1 cellular context compared by ENCODE assay signal in the genomic region with DNA sequence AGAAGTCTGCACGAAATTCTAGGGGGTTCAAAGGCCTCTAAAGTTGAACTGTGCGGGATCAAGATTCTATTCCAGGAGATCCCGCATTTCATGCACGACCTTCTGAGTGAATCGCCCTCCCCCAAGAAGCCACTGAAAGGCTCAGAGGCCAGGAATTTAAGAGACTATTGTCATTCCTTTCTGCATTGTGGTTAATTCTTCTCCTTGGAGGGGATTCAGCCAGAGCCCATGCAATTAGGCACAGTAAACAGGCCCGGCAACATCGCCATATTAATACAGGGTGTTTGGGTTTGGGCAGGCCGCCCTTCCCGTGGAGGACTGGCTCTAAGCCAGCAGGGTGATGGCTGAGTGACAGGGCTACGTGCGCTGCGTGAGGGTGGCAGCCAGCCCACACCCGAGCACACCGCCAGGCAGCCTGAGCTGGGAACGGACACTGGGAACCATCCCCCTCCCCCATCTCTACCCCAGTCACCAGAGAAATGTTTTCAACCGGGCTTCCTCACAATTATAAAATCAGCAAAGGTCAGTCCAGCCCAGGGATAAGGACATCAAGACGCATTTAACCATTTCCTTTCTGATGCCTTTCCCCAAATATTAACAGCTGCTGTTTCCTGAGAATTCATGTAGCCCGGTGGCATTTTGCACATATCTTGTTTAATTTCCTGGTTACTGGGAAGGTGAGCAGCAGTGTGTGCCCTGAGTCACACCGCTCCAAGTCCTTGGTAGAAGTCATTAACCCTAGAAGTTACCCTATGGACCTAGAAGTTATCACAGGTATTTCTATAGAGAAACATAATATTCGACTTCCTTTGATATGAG.
TF ChIP-seq lines count a peak whose summit lies in the region.

No MANE protein-coding gene starts in this region.

TF ChIP-seq in HepG2, 621 proteins besides CTCF, POLR2A, EP300 and RAD21 (continued from another document and continues in another):
- TF ChIP-seq, protein P1, sequence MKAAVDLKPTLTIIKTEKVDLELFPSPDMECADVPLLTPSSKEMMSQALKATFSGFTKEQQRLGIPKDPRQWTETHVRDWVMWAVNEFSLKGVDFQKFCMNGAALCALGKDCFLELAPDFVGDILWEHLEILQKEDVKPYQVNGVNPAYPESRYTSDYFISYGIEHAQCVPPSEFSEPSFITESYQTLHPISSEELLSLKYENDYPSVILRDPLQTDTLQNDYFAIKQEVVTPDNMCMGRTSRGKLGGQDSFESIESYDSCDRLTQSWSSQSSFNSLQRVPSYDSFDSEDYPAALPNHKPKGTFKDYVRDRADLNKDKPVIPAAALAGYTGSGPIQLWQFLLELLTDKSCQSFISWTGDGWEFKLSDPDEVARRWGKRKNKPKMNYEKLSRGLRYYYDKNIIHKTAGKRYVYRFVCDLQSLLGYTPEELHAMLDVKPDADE (CRISPR knock-in tag; IDR thresholded peaks at IDR 0.05), result no peak
- TF ChIP-seq, protein P2, sequence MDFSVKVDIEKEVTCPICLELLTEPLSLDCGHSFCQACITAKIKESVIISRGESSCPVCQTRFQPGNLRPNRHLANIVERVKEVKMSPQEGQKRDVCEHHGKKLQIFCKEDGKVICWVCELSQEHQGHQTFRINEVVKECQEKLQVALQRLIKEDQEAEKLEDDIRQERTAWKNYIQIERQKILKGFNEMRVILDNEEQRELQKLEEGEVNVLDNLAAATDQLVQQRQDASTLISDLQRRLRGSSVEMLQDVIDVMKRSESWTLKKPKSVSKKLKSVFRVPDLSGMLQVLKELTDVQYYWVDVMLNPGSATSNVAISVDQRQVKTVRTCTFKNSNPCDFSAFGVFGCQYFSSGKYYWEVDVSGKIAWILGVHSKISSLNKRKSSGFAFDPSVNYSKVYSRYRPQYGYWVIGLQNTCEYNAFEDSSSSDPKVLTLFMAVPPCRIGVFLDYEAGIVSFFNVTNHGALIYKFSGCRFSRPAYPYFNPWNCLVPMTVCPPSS (IDR thresholded peaks at IDR 0.05), result no peak
- TF ChIP-seq HOXD1 (CRISPR knock-in tag; IDR thresholded peaks at IDR 0.05) (no peak; the same call in 1 of the 2 replicates), SMYD3 (CRISPR knock-in tag; IDR thresholded peaks at IDR 0.05) (no peak), KDM5A (IDR thresholded peaks at IDR 0.05; ENCODE audit: borderline replicate concordance, low read length) (no peak), ZNF562 (CRISPR knock-in tag; IDR thresholded peaks at IDR 0.05; ENCODE audit: borderline replicate concordance) (no peak), TAF15 (IDR thresholded peaks at IDR 0.05; ENCODE audit: low read depth, low read length, poor library complexity, severe bottlenecking) (no peak), KLF6 (CRISPR knock-in tag; IDR thresholded peaks at IDR 0.05) (no peak), CC2D1A (CRISPR knock-in tag; IDR thresholded peaks at IDR 0.05) (no peak), NR2F2 (IDR thresholded peaks at IDR 0.05; ENCODE audit: borderline replicate concordance, low read depth) (no peak), ZNF564 (CRISPR knock-in tag; IDR thresholded peaks at IDR 0.05) (no peak), GABPA (IDR thresholded peaks at IDR 0.05; ENCODE audit: low read depth, low read length) (no peak), GABPA (CRISPR knock-in tag; IDR thresholded peaks at IDR 0.05; ENCODE audit: low read depth) (no peak), JDP2 (CRISPR knock-in tag; IDR thresholded peaks at IDR 0.05; ENCODE audit: borderline replicate concordance) (no peak), RARA (CRISPR knock-in tag; IDR thresholded peaks at IDR 0.05) (peak; percentile 13; the same call in 1 of the 2 replicates), ZKSCAN8 (CRISPR knock-in tag; IDR thresholded peaks at IDR 0.05; ENCODE audit: borderline replicate concordance) (no peak), NAIF1 (CRISPR knock-in tag; IDR thresholded peaks at IDR 0.05; ENCODE audit: borderline replicate concordance) (no peak), NCOR1 (IDR thresholded peaks at IDR 0.05; ENCODE audit: borderline replicate concordance, low read length) (no peak), ZMYM3 (CRISPR knock-in tag; IDR thresholded peaks at IDR 0.05) (peak; percentile 90), U2AF1 (optimal IDR thresholded peaks at IDR 0.05; ENCODE audit: low read depth, low read length) (no peak), SNRNP70 (IDR thresholded peaks at IDR 0.05; ENCODE audit: low read depth, low read length) (no peak), RFX5 (IDR thresholded peaks at IDR 0.05; ENCODE audit: low read depth, low read length) (no peak), AGO2 (optimal IDR thresholded peaks at IDR 0.05; ENCODE audit: low read depth, low read length) (no peak), ZNF674 (CRISPR knock-in tag; IDR thresholded peaks at IDR 0.05; ENCODE audit: low read depth) (no peak), TARDBP (CRISPR knock-in tag; IDR thresholded peaks at IDR 0.05) (peak; percentile 65; the same call in 1 of the 2 replicates), CENPX (CRISPR knock-in tag; IDR thresholded peaks at IDR 0.05) (no peak), ZNF775 (CRISPR knock-in tag; IDR thresholded peaks at IDR 0.05; ENCODE audit: borderline replicate concordance) (no peak), PAF1 (CRISPR knock-in tag; IDR thresholded peaks at IDR 0.05) (no peak), PRMT3 (CRISPR knock-in tag; IDR thresholded peaks at IDR 0.05; ENCODE audit: borderline replicate concordance, low read depth) (no peak), CEBPB (IDR thresholded peaks at IDR 0.05; ENCODE audit: borderline replicate concordance, low read depth, low read length) (no peak), ETV6 (CRISPR knock-in tag; conservative IDR thresholded peaks at IDR 0.05) (no peak), ELF1 (CRISPR knock-in tag; IDR thresholded peaks at IDR 0.05) (no peak), EZH2 (conservative IDR thresholded peaks at IDR 0.05; ENCODE audit: low read depth, low read length) (no peak)
- TF ChIP-seq, protein P3, sequence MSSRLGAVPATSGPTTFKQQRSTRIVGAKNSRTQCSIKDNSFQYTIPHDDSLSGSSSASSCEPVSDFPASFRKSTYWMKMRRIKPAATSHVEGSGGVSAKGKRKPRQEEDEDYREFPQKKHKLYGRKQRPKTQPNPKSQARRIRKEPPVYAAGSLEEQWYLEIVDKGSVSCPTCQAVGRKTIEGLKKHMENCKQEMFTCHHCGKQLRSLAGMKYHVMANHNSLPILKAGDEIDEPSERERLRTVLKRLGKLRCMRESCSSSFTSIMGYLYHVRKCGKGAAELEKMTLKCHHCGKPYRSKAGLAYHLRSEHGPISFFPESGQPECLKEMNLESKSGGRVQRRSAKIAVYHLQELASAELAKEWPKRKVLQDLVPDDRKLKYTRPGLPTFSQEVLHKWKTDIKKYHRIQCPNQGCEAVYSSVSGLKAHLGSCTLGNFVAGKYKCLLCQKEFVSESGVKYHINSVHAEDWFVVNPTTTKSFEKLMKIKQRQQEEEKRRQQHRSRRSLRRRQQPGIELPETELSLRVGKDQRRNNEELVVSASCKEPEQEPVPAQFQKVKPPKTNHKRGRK (CRISPR knock-in tag; IDR thresholded peaks at IDR 0.05), result no peak
- TF ChIP-seq, protein P4, sequence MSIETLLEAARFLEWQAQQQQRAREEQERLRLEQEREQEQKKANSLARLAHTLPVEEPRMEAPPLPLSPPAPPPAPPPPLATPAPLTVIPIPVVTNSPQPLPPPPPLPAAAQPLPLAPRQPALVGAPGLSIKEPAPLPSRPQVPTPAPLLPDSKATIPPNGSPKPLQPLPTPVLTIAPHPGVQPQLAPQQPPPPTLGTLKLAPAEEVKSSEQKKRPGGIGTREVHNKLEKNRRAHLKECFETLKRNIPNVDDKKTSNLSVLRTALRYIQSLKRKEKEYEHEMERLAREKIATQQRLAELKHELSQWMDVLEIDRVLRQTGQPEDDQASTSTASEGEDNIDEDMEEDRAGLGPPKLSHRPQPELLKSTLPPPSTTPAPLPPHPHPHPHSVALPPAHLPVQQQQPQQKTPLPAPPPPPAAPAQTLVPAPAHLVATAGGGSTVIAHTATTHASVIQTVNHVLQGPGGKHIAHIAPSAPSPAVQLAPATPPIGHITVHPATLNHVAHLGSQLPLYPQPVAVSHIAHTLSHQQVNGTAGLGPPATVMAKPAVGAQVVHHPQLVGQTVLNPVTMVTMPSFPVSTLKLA (IDR thresholded peaks at IDR 0.05), result no peak
- TF ChIP-seq, protein P5, sequence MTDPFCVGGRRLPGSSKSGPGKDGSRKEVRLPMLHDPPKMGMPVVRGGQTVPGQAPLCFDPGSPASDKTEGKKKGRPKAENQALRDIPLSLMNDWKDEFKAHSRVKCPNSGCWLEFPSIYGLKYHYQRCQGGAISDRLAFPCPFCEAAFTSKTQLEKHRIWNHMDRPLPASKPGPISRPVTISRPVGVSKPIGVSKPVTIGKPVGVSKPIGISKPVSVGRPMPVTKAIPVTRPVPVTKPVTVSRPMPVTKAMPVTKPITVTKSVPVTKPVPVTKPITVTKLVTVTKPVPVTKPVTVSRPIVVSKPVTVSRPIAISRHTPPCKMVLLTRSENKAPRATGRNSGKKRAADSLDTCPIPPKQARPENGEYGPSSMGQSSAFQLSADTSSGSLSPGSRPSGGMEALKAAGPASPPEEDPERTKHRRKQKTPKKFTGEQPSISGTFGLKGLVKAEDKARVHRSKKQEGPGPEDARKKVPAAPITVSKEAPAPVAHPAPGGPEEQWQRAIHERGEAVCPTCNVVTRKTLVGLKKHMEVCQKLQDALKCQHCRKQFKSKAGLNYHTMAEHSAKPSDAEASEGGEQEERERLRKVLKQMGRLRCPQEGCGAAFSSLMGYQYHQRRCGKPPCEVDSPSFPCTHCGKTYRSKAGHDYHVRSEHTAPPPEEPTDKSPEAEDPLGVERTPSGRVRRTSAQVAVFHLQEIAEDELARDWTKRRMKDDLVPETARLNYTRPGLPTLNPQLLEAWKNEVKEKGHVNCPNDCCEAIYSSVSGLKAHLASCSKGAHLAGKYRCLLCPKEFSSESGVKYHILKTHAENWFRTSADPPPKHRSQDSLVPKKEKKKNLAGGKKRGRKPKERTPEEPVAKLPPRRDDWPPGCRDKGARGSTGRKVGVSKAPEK (CRISPR knock-in tag; IDR thresholded peaks at IDR 0.05; ENCODE audit: borderline replicate concordance), result no peak
- TF ChIP-seq, protein P6, sequence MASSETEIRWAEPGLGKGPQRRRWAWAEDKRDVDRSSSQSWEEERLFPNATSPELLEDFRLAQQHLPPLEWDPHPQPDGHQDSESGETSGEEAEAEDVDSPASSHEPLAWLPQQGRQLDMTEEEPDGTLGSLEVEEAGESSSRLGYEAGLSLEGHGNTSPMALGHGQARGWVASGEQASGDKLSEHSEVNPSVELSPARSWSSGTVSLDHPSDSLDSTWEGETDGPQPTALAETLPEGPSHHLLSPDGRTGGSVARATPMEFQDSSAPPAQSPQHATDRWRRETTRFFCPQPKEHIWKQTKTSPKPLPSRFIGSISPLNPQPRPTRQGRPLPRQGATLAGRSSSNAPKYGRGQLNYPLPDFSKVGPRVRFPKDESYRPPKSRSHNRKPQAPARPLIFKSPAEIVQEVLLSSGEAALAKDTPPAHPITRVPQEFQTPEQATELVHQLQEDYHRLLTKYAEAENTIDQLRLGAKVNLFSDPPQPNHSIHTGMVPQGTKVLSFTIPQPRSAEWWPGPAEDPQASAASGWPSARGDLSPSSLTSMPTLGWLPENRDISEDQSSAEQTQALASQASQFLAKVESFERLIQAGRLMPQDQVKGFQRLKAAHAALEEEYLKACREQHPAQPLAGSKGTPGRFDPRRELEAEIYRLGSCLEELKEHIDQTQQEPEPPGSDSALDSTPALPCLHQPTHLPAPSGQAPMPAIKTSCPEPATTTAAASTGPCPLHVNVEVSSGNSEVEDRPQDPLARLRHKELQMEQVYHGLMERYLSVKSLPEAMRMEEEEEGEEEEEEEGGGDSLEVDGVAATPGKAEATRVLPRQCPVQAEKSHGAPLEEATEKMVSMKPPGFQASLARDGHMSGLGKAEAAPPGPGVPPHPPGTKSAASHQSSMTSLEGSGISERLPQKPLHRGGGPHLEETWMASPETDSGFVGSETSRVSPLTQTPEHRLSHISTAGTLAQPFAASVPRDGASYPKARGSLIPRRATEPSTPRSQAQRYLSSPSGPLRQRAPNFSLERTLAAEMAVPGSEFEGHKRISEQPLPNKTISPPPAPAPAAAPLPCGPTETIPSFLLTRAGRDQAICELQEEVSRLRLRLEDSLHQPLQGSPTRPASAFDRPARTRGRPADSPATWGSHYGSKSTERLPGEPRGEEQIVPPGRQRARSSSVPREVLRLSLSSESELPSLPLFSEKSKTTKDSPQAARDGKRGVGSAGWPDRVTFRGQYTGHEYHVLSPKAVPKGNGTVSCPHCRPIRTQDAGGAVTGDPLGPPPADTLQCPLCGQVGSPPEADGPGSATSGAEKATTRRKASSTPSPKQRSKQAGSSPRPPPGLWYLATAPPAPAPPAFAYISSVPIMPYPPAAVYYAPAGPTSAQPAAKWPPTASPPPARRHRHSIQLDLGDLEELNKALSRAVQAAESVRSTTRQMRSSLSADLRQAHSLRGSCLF (CRISPR knock-in tag; IDR thresholded peaks at IDR 0.05; ENCODE audit: borderline replicate concordance), result no peak
- TF ChIP-seq, protein P7, sequence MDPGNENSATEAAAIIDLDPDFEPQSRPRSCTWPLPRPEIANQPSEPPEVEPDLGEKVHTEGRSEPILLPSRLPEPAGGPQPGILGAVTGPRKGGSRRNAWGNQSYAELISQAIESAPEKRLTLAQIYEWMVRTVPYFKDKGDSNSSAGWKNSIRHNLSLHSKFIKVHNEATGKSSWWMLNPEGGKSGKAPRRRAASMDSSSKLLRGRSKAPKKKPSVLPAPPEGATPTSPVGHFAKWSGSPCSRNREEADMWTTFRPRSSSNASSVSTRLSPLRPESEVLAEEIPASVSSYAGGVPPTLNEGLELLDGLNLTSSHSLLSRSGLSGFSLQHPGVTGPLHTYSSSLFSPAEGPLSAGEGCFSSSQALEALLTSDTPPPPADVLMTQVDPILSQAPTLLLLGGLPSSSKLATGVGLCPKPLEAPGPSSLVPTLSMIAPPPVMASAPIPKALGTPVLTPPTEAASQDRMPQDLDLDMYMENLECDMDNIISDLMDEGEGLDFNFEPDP (CRISPR knock-in tag; conservative IDR thresholded peaks at IDR 0.05), result no peak
- TF ChIP-seq, protein P8, sequence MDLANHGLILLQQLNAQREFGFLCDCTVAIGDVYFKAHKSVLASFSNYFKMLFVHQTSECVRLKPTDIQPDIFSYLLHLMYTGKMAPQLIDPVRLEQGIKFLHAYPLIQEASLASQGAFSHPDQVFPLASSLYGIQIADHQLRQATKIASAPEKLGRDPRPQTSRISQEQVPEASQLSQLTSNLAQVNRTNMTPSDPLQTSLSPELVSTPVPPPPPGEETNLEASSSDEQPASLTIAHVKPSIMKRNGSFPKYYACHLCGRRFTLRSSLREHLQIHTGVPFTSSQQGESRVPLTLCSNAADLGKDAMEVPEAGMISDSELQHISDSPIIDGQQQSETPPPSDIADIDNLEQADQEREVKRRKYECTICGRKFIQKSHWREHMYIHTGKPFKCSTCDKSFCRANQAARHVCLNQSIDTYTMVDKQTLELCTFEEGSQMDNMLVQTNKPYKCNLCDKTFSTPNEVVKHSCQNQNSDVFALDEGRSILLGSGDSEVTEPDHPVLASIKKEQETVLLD (CRISPR knock-in tag; IDR thresholded peaks at IDR 0.05; ENCODE audit: low read depth), result no peak
- TF ChIP-seq, protein P9, sequence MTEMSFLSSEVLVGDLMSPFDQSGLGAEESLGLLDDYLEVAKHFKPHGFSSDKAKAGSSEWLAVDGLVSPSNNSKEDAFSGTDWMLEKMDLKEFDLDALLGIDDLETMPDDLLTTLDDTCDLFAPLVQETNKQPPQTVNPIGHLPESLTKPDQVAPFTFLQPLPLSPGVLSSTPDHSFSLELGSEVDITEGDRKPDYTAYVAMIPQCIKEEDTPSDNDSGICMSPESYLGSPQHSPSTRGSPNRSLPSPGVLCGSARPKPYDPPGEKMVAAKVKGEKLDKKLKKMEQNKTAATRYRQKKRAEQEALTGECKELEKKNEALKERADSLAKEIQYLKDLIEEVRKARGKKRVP (CRISPR knock-in tag; IDR thresholded peaks at IDR 0.05), result no peak
- TF ChIP-seq, protein P10, sequence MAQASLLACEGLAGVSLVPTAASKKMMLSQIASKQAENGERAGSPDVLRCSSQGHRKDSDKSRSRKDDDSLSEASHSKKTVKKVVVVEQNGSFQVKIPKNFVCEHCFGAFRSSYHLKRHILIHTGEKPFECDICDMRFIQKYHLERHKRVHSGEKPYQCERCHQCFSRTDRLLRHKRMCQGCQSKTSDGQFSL (CRISPR knock-in tag; IDR thresholded peaks at IDR 0.05), result no peak
